Comparison of ENCODE assay signal across 1 cellular context in genomic region chr19:45076029-45076850, GRCh38.
A peak's percentile ranks its signal among the peaks of the same experiment; 100 is the strongest.
TF ChIP-seq lines count a peak whose summit lies in the region.

TSS of gene ZNF296 (minus strand) at chr19:45076478. CDS start at chr19:45076373, 105 bp downstream.

TF ChIP-seq in K562, 482 proteins besides CTCF, POLR2A, EP300 and RAD21 (continued from another document and continues in another):
- TF ChIP-seq ZNF518B (CRISPR knock-in tag; IDR thresholded peaks at IDR 0.05) (no peak), ZNF589 (CRISPR knock-in tag; IDR thresholded peaks at IDR 0.05; ENCODE audit: low read depth) (no peak), TRIM24 (IDR thresholded peaks at IDR 0.05) (no peak), ZNF384 (IDR thresholded peaks at IDR 0.05; ENCODE audit: low read depth, low read length) (no peak), NFE2L1 (tag; IDR thresholded peaks at IDR 0.05; ENCODE audit: borderline replicate concordance, low read depth) (no peak), MEF2A (IDR thresholded peaks at IDR 0.05; ENCODE audit: control insufficient read depth, low read depth, low read length) (no peak), SNIP1 (IDR thresholded peaks at IDR 0.05; ENCODE audit: low read depth) (no peak), ATF4 (CRISPR knock-in tag; IDR thresholded peaks at IDR 0.05) (no peak), POLR2AphosphoS5 (IDR thresholded peaks at IDR 0.05; ENCODE audit: control insufficient read depth, insufficient read depth, low read depth, low read length) (no peak), MXI1 (IDR thresholded peaks at IDR 0.05; ENCODE audit: low read depth, low read length) (peak; percentile 90), ATF1 (CRISPR knock-in tag; IDR thresholded peaks at IDR 0.05) (no peak), ATF1 (tag; IDR thresholded peaks at IDR 0.05) (peak; percentile 76), GATAD2A (IDR thresholded peaks at IDR 0.05) (no peak), ZNF133 (CRISPR knock-in tag; IDR thresholded peaks at IDR 0.05) (no peak), THAP12 (CRISPR knock-in tag; IDR thresholded peaks at IDR 0.05) (peak; percentile 61; the same call in 1 of the 2 replicates), CHD2 (IDR thresholded peaks at IDR 0.05; ENCODE audit: low read depth, low read length) (no peak), ETV1 (tag; conservative IDR thresholded peaks at IDR 0.05; ENCODE audit: low read depth) (no peak), FUS (optimal IDR thresholded peaks at IDR 0.05; ENCODE audit: low read depth, low read length) (no peak), NFIX (CRISPR knock-in tag; IDR thresholded peaks at IDR 0.05; ENCODE audit: low read depth) (no peak), ERF (CRISPR knock-in tag; IDR thresholded peaks at IDR 0.05) (no peak), MEIS2 (IDR thresholded peaks at IDR 0.05; ENCODE audit: partially characterized antibody) (peak; percentile 32), ELK1 (CRISPR knock-in tag; IDR thresholded peaks at IDR 0.05) (no peak), TFE3 (CRISPR knock-in tag; IDR thresholded peaks at IDR 0.05) (no peak), ZNF785 (CRISPR knock-in tag; IDR thresholded peaks at IDR 0.05) (no peak), REST (CRISPR knock-in tag; IDR thresholded peaks at IDR 0.05; ENCODE audit: low read depth) (0 out of 2 replicates have a peak, but pooled peaks have one; percentile 33), KAT2B (IDR thresholded peaks at IDR 0.05; ENCODE audit: low read depth, low read length) (no peak), RBM22 (IDR thresholded peaks at IDR 0.05; ENCODE audit: low read depth, low read length, poor library complexity, severe bottlenecking) (peak; percentile 15), ZC3H4 (CRISPR knock-in tag; IDR thresholded peaks at IDR 0.05; ENCODE audit: borderline replicate concordance) (no peak; the same call in 1 of the 2 replicates), AFF4 (CRISPR knock-in tag; IDR thresholded peaks at IDR 0.05) (no peak), TEAD4 (IDR thresholded peaks at IDR 0.05; ENCODE audit: low read length) (no peak), TEAD4 (CRISPR knock-in tag; IDR thresholded peaks at IDR 0.05; ENCODE audit: borderline replicate concordance) (no peak), HSF4 (CRISPR knock-in tag; IDR thresholded peaks at IDR 0.05; ENCODE audit: borderline replicate concordance) (no peak), PCBP1 (IDR thresholded peaks at IDR 0.05; ENCODE audit: low read depth, low read length, poor library complexity, severe bottlenecking) (no peak), ZNF175 (CRISPR knock-in tag; IDR thresholded peaks at IDR 0.05; ENCODE audit: low read depth) (no peak), FOXJ3 (CRISPR knock-in tag; IDR thresholded peaks at IDR 0.05) (no peak), TCFL5 (CRISPR knock-in tag; conservative IDR thresholded peaks at IDR 0.05) (no peak), ZBTB2 (IDR thresholded peaks at IDR 0.05) (0 out of 2 replicates have a peak, but pooled peaks have one; percentile 25)
